8 cellular contexts compared by ENCODE assay signal in the genomic region with DNA sequence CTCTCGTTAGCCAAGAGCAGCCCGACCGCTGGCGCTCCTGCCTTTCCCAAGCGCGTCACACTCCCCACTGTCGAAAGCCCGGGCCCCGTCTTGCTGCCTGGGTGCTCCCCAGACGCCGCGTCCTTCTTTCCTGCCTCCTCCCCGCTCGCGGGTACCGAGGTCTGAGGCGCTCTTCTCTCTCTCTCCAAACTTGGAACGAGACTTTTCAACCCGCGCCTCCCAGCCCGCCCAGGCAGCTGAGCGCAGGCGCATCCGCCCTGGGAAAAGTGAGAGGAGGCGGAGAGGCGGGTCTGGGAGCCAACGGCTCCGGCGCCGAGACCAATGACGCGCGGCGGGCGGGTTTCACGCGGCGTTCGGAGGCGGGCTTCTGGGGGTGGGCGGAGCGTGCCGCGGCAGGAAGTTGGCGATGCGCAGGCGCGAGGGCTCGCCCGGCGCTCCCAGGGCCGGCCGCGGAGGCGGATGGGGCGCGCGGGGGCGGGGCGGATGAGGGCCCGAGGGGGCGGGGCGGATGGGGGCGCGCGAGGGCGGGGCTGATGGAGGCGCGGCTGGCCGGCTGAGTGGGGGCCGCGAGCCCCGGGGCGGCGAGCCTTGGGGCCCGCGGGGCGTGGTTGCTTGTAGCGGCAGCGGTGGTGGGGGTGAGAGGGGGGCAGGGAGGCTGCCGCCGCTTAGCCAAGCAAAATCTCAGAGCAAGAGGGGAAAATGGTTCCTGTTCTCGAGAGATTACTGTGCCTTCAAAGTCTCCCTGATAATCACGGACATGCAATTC. TPM values are rescaled to one million over a fixed set of nuclear protein-coding genes. Genes with fewer than 3 reads are reported as not detected.
DNase-seq lines count a peak whose midpoint lies in the region; TF ChIP-seq lines count a peak whose summit lies in the region.

RBBP7 (minus strand) TSS at position 268 of the 766 bp plus-strand sequence. CDS start 309 bp downstream, outside the sequence.

- DNase-seq in ELR (ENCODE audit: low read depth) (peak; percentile 88), H7 (peak; percentile 99), MM.1S (peak; percentile 86), SIG-M5 (lab: John Stamatoyannopoulos, UW) (peak; percentile 18), activated gamma-delta T cell (lab: John Stamatoyannopoulos, UW) (peak; percentile 97), fibroblast of the conjunctiva (ENCODE audit: low read depth) (peak; percentile 86), neural crest cell (ENCODE audit: low read depth, low spot score) (peak; percentile 95)

- peak within 1 kb of the TSS; percentile 95 for H3K4me2 ChIP-seq in MM.1S (ENCODE audit: low read depth, low read length)

- H3K4me1 Mint-ChIP-seq in neural crest cell: peaks cover 55% of the 10 kb centered on the region

- H3K4me3 ChIP-seq in H7 (ENCODE audit: insufficient read depth, low read depth, low read length): peak within 1 kb of the TSS; percentile 95
- peak within 1 kb of the TSS; percentile 79 for H3K4me3 ChIP-seq in MM.1S (ENCODE audit: low read length)
- H3K4me3 ChIP-seq in stomach smooth muscle (ENCODE audit: low read length in 2 of 2): peak within 1 kb of the TSS; percentile 83 to 84

- H3K79me2 ChIP-seq in MM.1S (ENCODE audit: low read length): peaks cover 40% of the 10 kb centered on the region

- H3K4me1 ChIP-seq in MM.1S (ENCODE audit: low read length) (peaks cover 5% of the 10 kb centered on the region; the same call in 1 of the 2 replicates), stomach smooth muscle (ENCODE audit: control insufficient read depth, insufficient read depth, low read length) (peaks cover 26% of the 10 kb centered on the region)

- peaks cover 13% of the 10 kb centered on the region for H3K36me3 Mint-ChIP-seq in neural crest cell (ENCODE audit: low read depth)

- peak within 1 kb of the TSS; percentile 95 for H2AFZ ChIP-seq in MM.1S (ENCODE audit: low read length)

- H3K9ac ChIP-seq in MM.1S (ENCODE audit: low read length): peak within 1 kb of the TSS; percentile 96
- H3K9ac ChIP-seq in stomach smooth muscle (ENCODE audit: low read length in 2 of 2): peak within 1 kb of the TSS; percentile 66 to 79

- peak within 1 kb of the TSS; percentile 99 for H3K27ac Mint-ChIP-seq in neural crest cell (ENCODE audit: unreplicated experiment)

- TF ChIP-seq CTCF in MM.1S (IDR thresholded peaks at IDR 0.05; ENCODE audit: low read length) (no peak), neural crest cell (conservative IDR thresholded peaks at IDR 0.05) (no peak)

- H3K36me3 ChIP-seq in H7 (replicated peaks; ENCODE audit: control insufficient read depth, insufficient read depth, low read length) (peaks cover 10% of the 10 kb centered on the region), MM.1S (replicated peaks; ENCODE audit: insufficient read depth, low read length) (no peaks in the 10 kb centered on the region), stomach smooth muscle (ENCODE audit: control insufficient read depth in 2 of 2, insufficient read depth in 2 of 2, low read length in 2 of 2) (no peaks in the 10 kb centered on the region)

- H3K27me3 Mint-ChIP-seq in neural crest cell (ENCODE audit: low read depth): peaks cover 6% of the 10 kb centered on the region

- no peaks in the 10 kb centered on the region for H3K9me2 ChIP-seq in MM.1S (replicated peaks; ENCODE audit: insufficient read depth, low read length)

- no peaks in the 10 kb centered on the region for H3F3A ChIP-seq in MM.1S (ENCODE audit: insufficient read depth, low read length)

- H3K27ac ChIP-seq in MM.1S (ENCODE audit: low read length) (peak within 1 kb of the TSS; percentile 96), stomach smooth muscle (ENCODE audit: low read length) (peak within 1 kb of the TSS; percentile 87)

- H4K20me1 ChIP-seq in MM.1S (ENCODE audit: insufficient read depth, low read length): peaks cover 16% of the 10 kb centered on the region

- no peaks in the 10 kb centered on the region for H3K9me3 ChIP-seq in MM.1S (replicated peaks; ENCODE audit: insufficient read depth, low read length)
- no peaks in the 10 kb centered on the region for H3K9me3 ChIP-seq in stomach smooth muscle (ENCODE audit: control insufficient read depth in 2 of 2, low read length in 2 of 2)

- peak within 1 kb of the TSS; percentile 100 for H3K4me3 Mint-ChIP-seq in neural crest cell

- H3K9me3 Mint-ChIP-seq in neural crest cell: no peaks in the 10 kb centered on the region

- H3K27me3 ChIP-seq in H7 (ENCODE audit: control insufficient read depth, insufficient read depth, low read length) (no peaks in the 10 kb centered on the region; the same call in 1 of the 2 replicates), MM.1S (replicated peaks; ENCODE audit: insufficient read depth, low read length) (no peaks in the 10 kb centered on the region), stomach smooth muscle (ENCODE audit: control insufficient read depth in 1 of 2, insufficient read depth in 2 of 2, low read length in 2 of 2) (peaks cover 0 to 10% of the 10 kb centered on the region in 2 donors)

RNA-seq across cellular contexts. Expression of gene RBBP7, which starts in this region (rescaled TPM):
- 158 and 198 TPM in 2 replicates for total RNA-seq in H7 (2014; rRNA removed; shearing (Covaris generic))
- 325 and 368 TPM in 2 replicates for total RNA-seq in neural crest cell

Comparison
In these comparisons a context has a peak if more than half of its experiments do, and no peak if none do; other contexts are left out.
1. Peak in every context shown above with its lines: DNase-seq, H3K4me3 ChIP-seq and H3K27ac ChIP-seq.
2. DNase-seq: peak in every context shown above with its lines; median percentile 99 in H7; 97 in activated gamma-delta T cell; 95 in neural crest cell; 88 in ELR; 86 in MM.1S; 86 in fibroblast of the conjunctiva; 18 in SIG-M5.